Comparison of ENCODE assay signal across 24 cellular contexts in genomic region chr2:71864085-71864484, GRCh38.
"Had no signal": no experiment of that assay in that cellular context is flagged by ENCODE, and none has a peak within 500 bp of the region (broad histone marks: within the 10 kb centered on the region; RNA-seq: fewer than 3 reads in every experiment).

No MANE protein-coding gene starts in this region.

- H3K4me3 ChIP-seq: Peyer's patch, SJSA1 had no signal

- H3K4me1 ChIP-seq: Peyer's patch, SJSA1 had no signal

- H3K27ac Mint-ChIP-seq: activated B cell treated with CpG ODN at 0.5 μM for 24 hours; activated CD4-positive, alpha-beta memory T cell treated with anti-CD3 and anti-CD28 coated beads for 36 hours; activated CD4-positive, alpha-beta T cell treated with anti-CD3 and anti-CD28 coated beads, Interleukin-2, amount 10 ng/mL, durations not matched to agents 7 days and 5 days; activated naive CD4-positive, alpha-beta T cell treated with anti-CD3 and anti-CD28 coated beads, Interleukin-2, amount 50 U/mL, for 72 hours; brain; T-helper 1 cell treated with Interleukin-12 subunit alpha and Interleukin-12 subunit beta and Interleukin-4 antibody, amounts not matched to agents 30 μg/mL and 1 μg/mL, for 36 hours had no signal

- H3K4me1 Mint-ChIP-seq: activated B cell treated with CpG ODN at 0.5 μM for 24 hours; activated CD4-positive, alpha-beta T cell treated with anti-CD3 and anti-CD28 coated beads, Interleukin-2, amount 10 ng/mL, durations not matched to agents 7 days and 5 days; brain had no signal

- DNase-seq: activated B cell treated with CpG ODN at 0.5 μM for 24 hours; activated CD4-positive, alpha-beta memory T cell treated with anti-CD3 and anti-CD28 coated beads for 36 hours; activated CD4-positive, alpha-beta T cell treated with anti-CD3 and anti-CD28 coated beads, Interleukin-2, amount 10 ng/mL, durations not matched to agents 7 days and 5 days; activated CD8-positive, alpha-beta memory T cell treated with anti-CD3 and anti-CD28 coated beads for 24 hours; activated effector memory CD4-positive, alpha-beta T cell treated with anti-CD3 and anti-CD28 coated beads, Interleukin-2, amount 50 U/mL, for 16 hours; activated naive CD4-positive, alpha-beta T cell treated with Interleukin-2 at 50 U/mL for 16 hours; activated T-cell treated with anti-CD3 and anti-CD28 coated beads, Interleukin-2, amount 50 U/mL, for 4 hours; amygdala; MM.1S; NCI-H1105; NCI-H1436; NCI-H187; NCI-H2081 treated with DMSO at 0.1 percent for 48 hours; NCI-H446; NCI-H524; SHP77; SW 1271 had no signal

- H3K9me3 ChIP-seq: Peyer's patch, SJSA1 had no signal

- H3K9me3 Mint-ChIP-seq: activated B cell treated with CpG ODN at 0.5 μM for 24 hours; activated CD4-positive, alpha-beta memory T cell treated with anti-CD3 and anti-CD28 coated beads for 36 hours; activated CD4-positive, alpha-beta T cell treated with anti-CD3 and anti-CD28 coated beads, Interleukin-2, amount 10 ng/mL, durations not matched to agents 7 days and 5 days; activated naive CD4-positive, alpha-beta T cell treated with anti-CD3 and anti-CD28 coated beads, Interleukin-2, amount 50 U/mL, for 72 hours; activated T-cell treated with anti-CD3 and anti-CD28 coated beads, Interleukin-2, amount 50 U/mL, for 4 hours; T-helper 1 cell treated with Interleukin-12 subunit alpha and Interleukin-12 subunit beta and Interleukin-4 antibody, amounts not matched to agents 30 μg/mL and 1 μg/mL, for 36 hours had no signal

- H3K27ac ChIP-seq: KMS-11, Peyer's patch, SJSA1 had no signal

- H3K36me3 Mint-ChIP-seq: activated CD4-positive, alpha-beta memory T cell treated with anti-CD3 and anti-CD28 coated beads for 36 hours; activated naive CD4-positive, alpha-beta T cell treated with anti-CD3 and anti-CD28 coated beads, Interleukin-2, amount 50 U/mL, for 72 hours; brain had no signal

- ATAC-seq: activated naive CD4-positive, alpha-beta T cell treated with anti-CD3 and anti-CD28 coated beads, Interleukin-2, amount 50 U/mL, for 72 hours; activated T-cell treated with anti-CD3 and anti-CD28 coated beads, Interleukin-2, amount 50 U/mL, for 4 hours; SK-N-SH treated with all-trans-retinoic acid at 6 μM for 48 hours had no signal

- H3K4me3 Mint-ChIP-seq: activated B cell treated with CpG ODN at 0.5 μM for 24 hours; activated CD4-positive, alpha-beta memory T cell treated with anti-CD3 and anti-CD28 coated beads for 36 hours; activated CD4-positive, alpha-beta T cell treated with anti-CD3 and anti-CD28 coated beads, Interleukin-2, amount 10 ng/mL, durations not matched to agents 7 days and 5 days; activated T-cell treated with anti-CD3 and anti-CD28 coated beads, Interleukin-2, amount 50 U/mL, for 4 hours; brain; T-helper 1 cell treated with Interleukin-12 subunit alpha and Interleukin-12 subunit beta and Interleukin-4 antibody, amounts not matched to agents 30 μg/mL and 1 μg/mL, for 36 hours had no signal

- H3K36me3 ChIP-seq: Peyer's patch, SJSA1 had no signal

- H3K27me3 ChIP-seq: Peyer's patch, SJSA1 had no signal
